ENCODE assay signal across 26 cellular contexts in the genomic region with DNA sequence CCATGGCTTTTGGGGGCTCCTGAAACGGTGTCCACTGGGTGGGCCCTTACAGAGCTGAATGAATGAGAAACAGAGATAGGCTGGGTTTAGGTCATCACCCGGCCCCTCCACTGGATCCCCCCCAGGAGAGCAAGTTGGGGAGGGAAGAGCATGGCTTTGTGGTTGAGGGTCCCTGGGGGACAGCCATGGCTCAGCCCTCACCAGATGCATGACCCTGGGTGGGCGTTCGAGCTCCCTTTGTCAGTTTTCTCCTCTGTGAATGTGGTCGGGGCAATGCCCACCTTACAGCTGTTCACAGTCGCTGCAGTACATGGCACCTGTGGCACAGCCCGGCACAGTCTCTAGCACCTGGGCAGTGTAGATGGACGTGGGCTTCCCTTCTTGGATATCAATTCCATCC. TPM values are rescaled to one million over a fixed set of nuclear protein-coding genes. Genes with fewer than 3 reads are reported as not detected.
"Had no signal": no experiment of that assay in that cellular context is flagged by ENCODE, and none has a peak within 500 bp of the region (broad histone marks: within the 10 kb centered on the region; RNA-seq: fewer than 3 reads in every experiment).

No MANE protein-coding gene starts in this region.

- H3K27ac ChIP-seq: colonic mucosa, lower lobe of right lung, neural progenitor cell, prostate gland, right atrium auricular region, testis, tibial artery had no signal

- H3K27ac Mint-ChIP-seq: effector memory CD8-positive, alpha-beta T cell; immature natural killer cell; memory B cell; mesothelial cell of epicardium; naive thymus-derived CD4-positive, alpha-beta T cell; neural progenitor cell; type B pancreatic cell had no signal

- H2AFZ ChIP-seq: neural progenitor cell had no signal

- ATAC-seq: effector memory CD8-positive, alpha-beta T cell; left ventricle myocardium superior; lower lobe of right lung; naive thymus-derived CD4-positive, alpha-beta T cell; stimulated activated naive CD8-positive, alpha-beta T cell treated with anti-CD3 and anti-CD28 coated beads, Interleukin-15, Interleukin-2, amounts not matched to agents 100 U/mL and 50 U/mL, for 24 hours had no signal

- DNase-seq: colonic mucosa; dermis blood vessel endothelial cell; effector memory CD8-positive, alpha-beta T cell; erythroblast; hypothalamus; immature natural killer cell; left ventricle myocardium superior; lower lobe of right lung; naive thymus-derived CD4-positive, alpha-beta T cell; stimulated activated CD4-positive, alpha-beta T cell treated with anti-CD3 and anti-CD28 coated beads, Interleukin-12 subunit alpha, Interleukin-12 subunit beta, amount 100 ng/mL, for 4 hours; stimulated activated CD4-positive, alpha-beta T cell treated with anti-CD3 and anti-CD28 coated beads, Interleukin-1b, Interleukin-23, amount 100 ng/mL, for 48 hours; stimulated activated CD4-positive, alpha-beta T cell treated with anti-CD3 and anti-CD28 coated beads, Interleukin-4, amount 100 ng/mL, for 1 hour; stimulated activated CD8-positive, alpha-beta memory T cell treated with anti-CD3 and anti-CD28 coated beads, Interleukin-4, amount 100 ng/mL, for 48 hours; stimulated activated naive CD8-positive, alpha-beta T cell treated with anti-CD3 and anti-CD28 coated beads, Interleukin-15, Interleukin-2, amounts not matched to agents 100 U/mL and 50 U/mL, for 24 hours; substantia nigra; testis; tibial artery had no signal

- H3K27me3 ChIP-seq: colonic mucosa, neural progenitor cell, right atrium auricular region, testis, tibial artery had no signal

- H3K27me3 Mint-ChIP-seq: memory B cell had no signal

- H3K36me3 Mint-ChIP-seq: immature natural killer cell; memory B cell; mesothelial cell of epicardium; naive thymus-derived CD4-positive, alpha-beta T cell; neural progenitor cell; type B pancreatic cell had no signal

- H3K4me3 Mint-ChIP-seq: effector memory CD8-positive, alpha-beta T cell; immature natural killer cell; memory B cell; mesothelial cell of epicardium; naive thymus-derived CD4-positive, alpha-beta T cell; nephron; neural progenitor cell; type B pancreatic cell had no signal

- H3K4me2 ChIP-seq: neural progenitor cell, smooth muscle cell had no signal

- H3K4me1 ChIP-seq: colonic mucosa, lower lobe of right lung, neural progenitor cell, prostate gland, right atrium auricular region, testis, tibial artery had no signal

- H3K4me1 Mint-ChIP-seq: immature natural killer cell, memory B cell, mesothelial cell of epicardium, neural progenitor cell had no signal

- H3K4me3 ChIP-seq: colonic mucosa, lower lobe of right lung, neural progenitor cell, prostate gland, right atrium auricular region, smooth muscle cell, testis, tibial artery had no signal

- H3K9me3 ChIP-seq: colonic mucosa, lower lobe of right lung, prostate gland, testis had no signal

- H3K9me3 Mint-ChIP-seq: immature natural killer cell, memory B cell, type B pancreatic cell had no signal

- H3K9ac ChIP-seq: neural progenitor cell had no signal

- H3K36me3 ChIP-seq: colonic mucosa, lower lobe of right lung, neural progenitor cell, prostate gland, right atrium auricular region, tibial artery had no signal

RNA-seq across cellular contexts. Expression of gene CXCL12, which starts 40.6 kb away (rescaled TPM):
- total RNA-seq: naive thymus-derived CD4-positive, alpha-beta T cell had no signal
- polyA plus RNA-seq: immature natural killer cell; keratinocyte; naive thymus-derived CD4-positive, alpha-beta T cell had no signal
